Comparison of ENCODE assay signal across 10 cellular contexts in the genomic region with DNA sequence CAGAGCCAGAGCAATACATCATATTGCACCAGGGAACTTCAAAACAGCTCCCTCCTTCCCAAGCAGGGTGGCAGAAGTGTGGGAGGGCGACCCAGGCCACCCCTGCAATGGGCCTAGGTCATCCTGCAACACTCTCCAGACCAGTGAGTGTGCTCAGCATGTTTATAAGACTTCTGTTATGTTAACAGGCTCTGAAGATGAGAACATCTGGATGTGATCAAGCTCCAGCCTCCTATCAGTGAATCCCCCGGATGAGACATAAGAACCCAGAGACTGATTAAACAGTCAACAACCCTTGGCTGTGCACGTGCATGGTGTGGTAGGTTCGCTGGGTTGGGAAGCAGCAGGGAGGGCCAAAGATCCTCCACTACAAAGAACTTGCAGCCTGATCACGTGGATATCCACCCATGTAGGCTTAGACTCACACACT.
DNase-seq lines count a peak whose midpoint lies in the region; ATAC-seq and TF ChIP-seq lines count a peak whose summit lies in the region.
"Had no signal": no experiment of that assay in that cellular context is flagged by ENCODE, and none has a peak within 500 bp of the region (broad histone marks: within the 10 kb centered on the region; RNA-seq: fewer than 3 reads in every experiment).

No MANE protein-coding gene starts in this region.

- H3F3A ChIP-seq in MM.1S (ENCODE audit: insufficient read depth, low read length), result no peaks in the 10 kb centered on the region

- no peak overlapping the region for H3K9ac ChIP-seq in MM.1S (ENCODE audit: low read length)

- ATAC-seq in psoas muscle (no peak), GM19324 (IDR thresholded peaks at IDR 0.05; ENCODE audit: low FRiP score, unreplicated experiment) (no peak)
- ATAC-seq: effector memory CD8-positive, alpha-beta T cell had no signal

- H3K27ac ChIP-seq in RWPE1 (0 out of 2 replicates have a peak overlapping the region, but pooled peaks have one; percentile 5), psoas muscle (peak overlapping the region; percentile 40), MM.1S (ENCODE audit: low read length) (no peak overlapping the region)

- H4K20me1 ChIP-seq in MM.1S (ENCODE audit: insufficient read depth, low read length), result no peaks in the 10 kb centered on the region

- no peak overlapping the region for H2AFZ ChIP-seq in MM.1S (ENCODE audit: low read length)

- H3K4me1 ChIP-seq in psoas muscle (peaks cover 48% of the 10 kb centered on the region), MM.1S (ENCODE audit: low read length) (peaks cover 15% of the 10 kb centered on the region)

- H3K4me3 ChIP-seq in AG10803 (ENCODE audit: low read length) (no peak overlapping the region), fibroblast of mammary gland (ENCODE audit: control insufficient read depth, low read depth, low read length) (no peak overlapping the region), psoas muscle (no peak overlapping the region), MM.1S (ENCODE audit: low read length) (no peak overlapping the region)

- intact Hi-C loops in psoas muscle (cut with DNase I), result loop anchor here (5.0 to 10.0 kb wide), 8 partner anchors 38 to 553 kb away; a partner anchor contains a TSS

- WGBS in psoas muscle, 3 donors, result 72 to 77% (median 74%) methylated on average over 5 of the region's 5 CpGs

- DNase-seq in AG10803 (ENCODE audit: low read depth) (peak; percentile 77), RWPE1 (ENCODE audit: low spot score) (no peak), fibroblast of mammary gland (ENCODE audit: low read depth) (peak; percentile 98), psoas muscle (no peak), MM.1S (no peak), activated T-cell treated with anti-CD3 and anti-CD28 coated beads for 4 hours (no peak), glomerular visceral epithelial cell (ENCODE audit: extremely low spot score) (no peak)
- DNase-seq: effector memory CD8-positive, alpha-beta T cell; NCI-H2171 had no signal

- CTCF ChIA-PET in RWPE1 (lab: Yijun Ruan, JAX), result interaction anchor here (0.7 to 2.0 kb wide), 3 partner anchors 9 to 177 kb away, joined by 3 to 8 read pairs (median 7); no protein-coding TSS in a partner anchor

- H3K36me3 ChIP-seq in psoas muscle (ENCODE audit: insufficient read depth in 1 of 2, low read depth in 1 of 2) (peaks cover 2 to 47% of the 10 kb centered on the region in 2 donors), MM.1S (replicated peaks; ENCODE audit: insufficient read depth, low read length) (no peaks in the 10 kb centered on the region)

- H3K9me3 ChIP-seq in psoas muscle, result no peaks in the 10 kb centered on the region
- H3K9me3 ChIP-seq in MM.1S (replicated peaks; ENCODE audit: insufficient read depth, low read length), result no peaks in the 10 kb centered on the region

- H3K9me2 ChIP-seq in MM.1S (replicated peaks; ENCODE audit: insufficient read depth, low read length), result no peaks in the 10 kb centered on the region

- POLR2A ChIA-PET in RWPE1 (lab: Yijun Ruan, JAX; ENCODE audit: low non-redundant PET), result interaction anchor here (0.5 kb wide), 1 partner anchor 397 kb away, joined by 7 read pairs; no protein-coding TSS in a partner anchor

- no peak overlapping the region for H3K4me2 ChIP-seq in MM.1S (ENCODE audit: low read depth, low read length)

- TF ChIP-seq CTCF in AG10803 (conservative IDR thresholded peaks at IDR 0.05; ENCODE audit: low read length) (no peak), RWPE1 (conservative IDR thresholded peaks at IDR 0.05; ENCODE audit: low read depth) (no peak), fibroblast of mammary gland (conservative IDR thresholded peaks at IDR 0.05; ENCODE audit: control insufficient read depth, insufficient read depth, low read depth, low read length) (no peak), psoas muscle (IDR thresholded peaks at IDR 0.05) (no peak), MM.1S (IDR thresholded peaks at IDR 0.05; ENCODE audit: low read length) (no peak)

- no peaks in the 10 kb centered on the region for H3K79me2 ChIP-seq in MM.1S (ENCODE audit: low read length)

- H3K27me3 ChIP-seq in psoas muscle (ENCODE audit: insufficient read depth in 3 of 3, low read length in 2 of 3) (no peaks in the 10 kb centered on the region), MM.1S (replicated peaks; ENCODE audit: insufficient read depth, low read length) (no peaks in the 10 kb centered on the region)

Comparison
In these comparisons a context has a peak if more than half of its experiments do, and no peak if none do; other contexts are left out.
1. DNase-seq: peak in AG10803 (single experiment) and fibroblast of mammary gland (single experiment); none in RWPE1 (single experiment), psoas muscle (0 of 2), MM.1S (single experiment), activated T-cell treated with anti-CD3 and anti-CD28 coated beads for 4 hours (single experiment) and glomerular visceral epithelial cell (single experiment).